Comparison of ENCODE assay signal across 8 cellular contexts in genomic region chr19:3029070-3029923, GRCh38. TPM values are rescaled to one million over a fixed set of nuclear protein-coding genes. Genes with fewer than 3 reads are reported as not detected.
A peak's percentile ranks its signal among the peaks of the same experiment; 100 is the strongest.
DNase-seq lines count a peak whose midpoint lies in the region; ATAC-seq and TF ChIP-seq lines count a peak whose summit lies in the region.

Gene TLE2 (minus strand): TSS chr19:3029280. CDS start chr19:3028904, 376 bp downstream.

- H3K4me3 ChIP-seq in AG04449 (ENCODE audit: low read depth, low read length) (peak within 1 kb of the TSS; percentile 36), HUES6 (ENCODE audit: low read depth, low read length) (peak within 1 kb of the TSS; percentile 57), uterus (peak within 1 kb of the TSS; percentile 52 to 86)

- H3K27me3 ChIP-seq in HUES6 (ENCODE audit: control insufficient read depth, insufficient read depth, low read length) (peaks cover 95% of the 10 kb centered on the region), uterus (no peaks in the 10 kb centered on the region)

- CTCF ChIA-PET in AG04449 (lab: Yijun Ruan, JAX), result no interaction called here

- POLR2A ChIA-PET in AG04449 (lab: Yijun Ruan, JAX), result no interaction called here

- no peak for TF ChIP-seq POLR2A in uterus (IDR thresholded peaks at IDR 0.05)

- H3K9me3 ChIP-seq in HUES6 (ENCODE audit: control insufficient read depth, insufficient read depth, low read depth, low read length) (no peaks in the 10 kb centered on the region), uterus (no peaks in the 10 kb centered on the region)

- peak; percentile 42 for ATAC-seq in memory B cell (ENCODE audit: low read depth)
- ATAC-seq in GM18520 (IDR thresholded peaks at IDR 0.05; ENCODE audit: unreplicated experiment), result no peak
- no peak for ATAC-seq in HG02973 (IDR thresholded peaks at IDR 0.05; ENCODE audit: unreplicated experiment)

- H3K4me1 ChIP-seq in HUES6 (ENCODE audit: control insufficient read depth, insufficient read depth, low read length) (peaks cover 20% of the 10 kb centered on the region), uterus (peaks cover 0 to 11% of the 10 kb centered on the region in 2 donors)

- H3K27ac ChIP-seq in HUES6 (ENCODE audit: low read depth, low read length) (no peak within 1 kb of the TSS), uterus (peak within 1 kb of the TSS; percentile 70 to 80), caudate nucleus (ENCODE audit: low read depth, low read length) (no peak within 1 kb of the TSS)

- no peak for TF ChIP-seq CTCF in AG04449 (IDR thresholded peaks at IDR 0.05; ENCODE audit: insufficient read depth, low read length, missing control alignments)
- no peak for TF ChIP-seq CTCF in uterus (IDR thresholded peaks at IDR 0.05)

- H3K36me3 ChIP-seq in HUES6 (ENCODE audit: control insufficient read depth, insufficient read depth, low read length) (no peaks in the 10 kb centered on the region), uterus (no peaks in the 10 kb centered on the region)

- peaks cover 27% of the 10 kb centered on the region for H3K27me3 Mint-ChIP-seq in memory B cell

- no peaks in the 10 kb centered on the region for H3K9me3 Mint-ChIP-seq in memory B cell

- H3K27ac Mint-ChIP-seq in memory B cell, result no peak within 1 kb of the TSS

- peak within 1 kb of the TSS; percentile 68 for H3K4me3 Mint-ChIP-seq in memory B cell

- no peak within 1 kb of the TSS for H3K9ac ChIP-seq in HUES6 (ENCODE audit: low read length)

- no peaks in the 10 kb centered on the region for H3K36me3 Mint-ChIP-seq in memory B cell

- DNase-seq in AG04449 (ENCODE audit: low read depth, low spot score) (no peak), cerebellum (ENCODE audit: low spot score) (peak; percentile 72), memory B cell (ENCODE audit: low spot score in 2 of 2) (no peak), uterus (no peak), caudate nucleus (lab: John Stamatoyannopoulos, UW) (no peak)

- intact Hi-C loops in uterus (cut with DNase I; ENCODE audit: low total_unique reads), result no loop called here

- peaks cover 20% of the 10 kb centered on the region for H3K4me1 Mint-ChIP-seq in memory B cell

RNA-seq across cellular contexts. Expression of gene TLE2, which starts in this region (rescaled TPM):
- total RNA-seq in cerebellum (17.0 TPM), uterus (100 to 1,000 TPM in 1 of 4 donors, 10 to 100 TPM in 3; 24.9 to 102 (median 62.3) TPM)

Comparison
In these comparisons a context has a peak if more than half of its experiments do, and no peak if none do; other contexts are left out.
1. H3K27ac ChIP-seq: peak in uterus (2 of 2); none in HUES6 (single experiment) and caudate nucleus (single experiment).
2. Peak in every context shown above with its lines, with median percentiles within 50 percentile points of each other: H3K4me3 ChIP-seq.